In genomic region chr12:92142251-92142896, GRCh38 we compare ENCODE assay signal across 9 cellular contexts. TPM values are rescaled to one million over a fixed set of nuclear protein-coding genes. Genes with fewer than 3 reads are reported as not detected.
A peak's percentile ranks its signal among the peaks of the same experiment; 100 is the strongest.
DNase-seq lines count a peak whose midpoint lies in the region; ATAC-seq and TF ChIP-seq lines count a peak whose summit lies in the region.
"Had no signal": no experiment of that assay in that cellular context is flagged by ENCODE, and none has a peak within 500 bp of the region (broad histone marks: within the 10 kb centered on the region; RNA-seq: fewer than 3 reads in every experiment).

No MANE protein-coding gene starts in this region.

- peaks cover 62 to 67% of the 10 kb centered on the region in 2 donors for H3K36me3 Mint-ChIP-seq in CD14-positive monocyte
- peaks cover 43% of the 10 kb centered on the region for H3K36me3 Mint-ChIP-seq in nephron progenitor cell (ENCODE audit: low read depth)

- peak overlapping the region; percentile 97 to 99 for H3K27ac ChIP-seq in coronary artery

- peaks cover 0 to 3% (median 0%) of the 10 kb centered on the region in 7 donors for H3K9me3 Mint-ChIP-seq in CD14-positive monocyte
- H3K9me3 Mint-ChIP-seq in nephron progenitor cell = no peaks in the 10 kb centered on the region

- H3K27me3 Mint-ChIP-seq in CD14-positive monocyte (ENCODE audit: low read depth in 3 of 3) (peaks cover 0 to 4% (median 2%) of the 10 kb centered on the region in 3 donors), nephron progenitor cell (ENCODE audit: low read depth, poor library complexity) (peaks cover 10% of the 10 kb centered on the region)

- intact Hi-C loops in CD14-positive monocyte (cut with micrococcal nuclease) = loop anchor here in 1 of 2 donors (5.0 to 10.0 kb wide), 2 partner anchors 92 to 360 kb away; no protein-coding TSS in a partner anchor

- peaks cover 26% of the 10 kb centered on the region for H3K4me1 Mint-ChIP-seq in CD14-positive monocyte
- peaks cover 75% of the 10 kb centered on the region for H3K4me1 Mint-ChIP-seq in nephron progenitor cell

- DNase-seq in CD14-positive monocyte (ENCODE audit: low spot score) (no peak), LNCaP clone FGC (ENCODE audit: low read depth) (no peak), coronary artery (ENCODE audit: low spot score) (no peak), nephron progenitor cell (no peak), MV-4-11 (lab: John Stamatoyannopoulos, UW) (no peak), 8988T (no peak)
- DNase-seq: activated CD4-positive, alpha-beta T cell treated with anti-CD3 and anti-CD28 coated beads for 4 hours had no signal

- peak overlapping the region; percentile 78 for H3K4me3 ChIP-seq in LNCaP clone FGC (ENCODE audit: low read depth, low read length)
- H3K4me3 ChIP-seq in coronary artery = peak overlapping the region; percentile 98

- H3K27ac Mint-ChIP-seq in CD14-positive monocyte (peak overlapping the region; percentile 54 to 99 (median 83)), nephron progenitor cell (no peak overlapping the region)

- ATAC-seq in HG03520 (IDR thresholded peaks at IDR 0.05; ENCODE audit: unreplicated experiment) = no peak
- no peak for ATAC-seq in GM18520 (IDR thresholded peaks at IDR 0.05; ENCODE audit: unreplicated experiment)

- H3K4me3 Mint-ChIP-seq in CD14-positive monocyte (peak overlapping the region; percentile 98 to 99), nephron progenitor cell (peak overlapping the region; percentile 99)

- TF ChIP-seq CTCF in CD14-positive monocyte (IDR thresholded peaks at IDR 0.05) = no peak
- no peak for TF ChIP-seq CTCF in LNCaP clone FGC (IDR thresholded peaks at IDR 0.05; ENCODE audit: control insufficient read depth, extremely low read depth, insufficient read depth)
- TF ChIP-seq CTCF in coronary artery (IDR thresholded peaks at IDR 0.05) = no peak
- TF ChIP-seq CTCF in nephron progenitor cell (IDR thresholded peaks at IDR 0.05) = no peak

RNA-seq across cellular contexts. Expression of gene BTG1, which starts 3.3 kb away (rescaled TPM):
- 100 to 1,000 TPM; 189 to 192 TPM for polyA plus RNA-seq in CD14-positive monocyte
